ENCODE assay signal across 19 cellular contexts in the genomic region with DNA sequence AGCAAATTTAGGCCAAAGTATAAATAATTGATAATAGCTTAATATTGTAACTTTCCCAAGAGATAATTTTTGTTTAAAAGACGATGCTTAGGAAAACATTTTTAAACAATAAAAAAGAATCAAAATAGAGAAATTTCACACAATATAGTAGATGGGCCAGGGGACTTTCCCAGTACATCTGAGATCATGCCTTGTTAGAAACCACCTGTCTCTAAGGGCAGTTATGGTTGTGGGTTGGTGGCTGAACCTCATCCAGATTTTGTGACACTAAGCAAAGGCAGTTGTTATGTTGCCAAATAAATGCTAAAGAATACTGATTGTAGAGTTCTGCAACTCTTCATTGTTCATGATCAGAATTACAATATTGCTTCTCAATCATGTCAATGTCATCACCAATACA.
DNase-seq lines count a peak whose midpoint lies in the region; ATAC-seq and TF ChIP-seq lines count a peak whose summit lies in the region.
"Had no signal": no experiment of that assay in that cellular context is flagged by ENCODE, and none has a peak within 500 bp of the region (broad histone marks: within the 10 kb centered on the region; RNA-seq: fewer than 3 reads in every experiment).

No MANE protein-coding gene starts in this region.

- H3K4ac ChIP-seq in mesenchymal stem cell (ENCODE audit: low read depth in 1 of 2, low read length in 2 of 2), result no peak overlapping the region

- H3K18ac ChIP-seq in mesenchymal stem cell (ENCODE audit: low read depth in 1 of 2, low read length in 2 of 2), result no peak overlapping the region

- peaks cover 22% of the 10 kb centered on the region for H3K4me1 Mint-ChIP-seq in stimulated activated memory B cell treated with anti-CD40 and anti-IgM and Interleukin-4, amounts not matched to agents 10 μg/mL and 1 μg/mL and 100 μg/mL, for 72 hours
- no peaks in the 10 kb centered on the region for H3K4me1 Mint-ChIP-seq in type B pancreatic cell (ENCODE audit: unreplicated experiment)
- H3K4me1 Mint-ChIP-seq: activated naive CD8-positive, alpha-beta T cell treated with anti-CD3 and anti-CD28 coated beads, Interleukin-2, amount 50 U/mL, for 24 hours had no signal

- H2AFZ ChIP-seq in mesenchymal stem cell (ENCODE audit: low read depth, low read length), result no peak overlapping the region
- H2AFZ ChIP-seq: GM23248 had no signal

- no peaks in the 10 kb centered on the region for H3K27me3 ChIP-seq in mesenchymal stem cell (ENCODE audit: control insufficient read depth in 1 of 2, insufficient read depth in 1 of 2, low read length in 2 of 2)
- H3K27me3 ChIP-seq: uterus had no signal

- H3K9me3 ChIP-seq in mesenchymal stem cell (ENCODE audit: control insufficient read depth, low read length), result no peaks in the 10 kb centered on the region
- H3K9me3 ChIP-seq: uterus had no signal

- no peak overlapping the region for H3K4me2 ChIP-seq in mesenchymal stem cell (ENCODE audit: low read length, poor library complexity, severe bottlenecking)

- H3K23ac ChIP-seq in mesenchymal stem cell (ENCODE audit: low read length in 2 of 2), result no peak overlapping the region

- H3K27ac Mint-ChIP-seq in stimulated activated memory B cell treated with anti-CD40 and anti-IgM and Interleukin-4, amounts not matched to agents 10 μg/mL and 1 μg/mL and 100 μg/mL, for 72 hours, result no peak overlapping the region
- H3K27ac Mint-ChIP-seq in type B pancreatic cell, result no peak overlapping the region
- H3K27ac Mint-ChIP-seq: activated naive CD8-positive, alpha-beta T cell treated with anti-CD3 and anti-CD28 coated beads, Interleukin-2, amount 50 U/mL, for 24 hours; effector memory CD8-positive, alpha-beta T cell; T-helper 1 cell treated with Interleukin-12 subunit alpha and Interleukin-12 subunit beta and Interleukin-4 antibody, amounts not matched to agents 30 μg/mL and 1 μg/mL, for 36 hours had no signal

- no peak overlapping the region for H4K8ac ChIP-seq in mesenchymal stem cell (ENCODE audit: low read length)

- no peak overlapping the region for H3K27ac ChIP-seq in mesenchymal stem cell (ENCODE audit: low read length, poor library complexity, severe bottlenecking)
- H3K27ac ChIP-seq: GM23248, uterus had no signal

- H2BK12ac ChIP-seq in mesenchymal stem cell (ENCODE audit: low read length in 2 of 2), result no peak overlapping the region

- no peaks in the 10 kb centered on the region for H3K79me1 ChIP-seq in mesenchymal stem cell (replicated peaks; ENCODE audit: low read length, poor library complexity, severe bottlenecking)

- H3K36me3 Mint-ChIP-seq in stimulated activated memory B cell treated with anti-CD40 and anti-IgM and Interleukin-4, amounts not matched to agents 10 μg/mL and 1 μg/mL and 100 μg/mL, for 72 hours, result peaks cover 48% of the 10 kb centered on the region
- H3K36me3 Mint-ChIP-seq in type B pancreatic cell, result no peaks in the 10 kb centered on the region

- no peak overlapping the region for H2AK5ac ChIP-seq in mesenchymal stem cell (ENCODE audit: low read length, severe bottlenecking)

- WGBS in mesenchymal stem cell, result no CpG with 5 or more reads among the region's 1 CpG

- ATAC-seq in GM18870 (IDR thresholded peaks at IDR 0.05; ENCODE audit: unreplicated experiment), result peak; percentile 85
- ATAC-seq in GM21528 (IDR thresholded peaks at IDR 0.05; ENCODE audit: low FRiP score, unreplicated experiment), result peak; percentile 66
- ATAC-seq in HG03342 (IDR thresholded peaks at IDR 0.05; ENCODE audit: unreplicated experiment), result peak; percentile 72
- peak; percentile 81 for ATAC-seq in stimulated activated memory B cell treated with anti-CD40 and anti-IgM and Interleukin-4, amounts not matched to agents 10 μg/mL and 1 μg/mL and 100 μg/mL, for 72 hours
- ATAC-seq: activated naive CD8-positive, alpha-beta T cell treated with anti-CD3 and anti-CD28 coated beads, Interleukin-2, amount 50 U/mL, for 24 hours; effector memory CD8-positive, alpha-beta T cell; right cardiac atrium had no signal

- no peak overlapping the region for H4K91ac ChIP-seq in mesenchymal stem cell (ENCODE audit: low read length)

- H3K14ac ChIP-seq in mesenchymal stem cell (ENCODE audit: low read length in 2 of 2), result no peak overlapping the region

- no peaks in the 10 kb centered on the region for H3K36me3 ChIP-seq in mesenchymal stem cell (ENCODE audit: control insufficient read depth in 1 of 2, insufficient read depth in 2 of 2, low read depth in 1 of 2, low read length in 2 of 2)
- H3K36me3 ChIP-seq: uterus had no signal

- H3K4me1 ChIP-seq in mesenchymal stem cell (ENCODE audit: control insufficient read depth, insufficient read depth, low read depth, low read length), result no peaks in the 10 kb centered on the region
- H3K4me1 ChIP-seq: uterus had no signal

- H3K27me3 Mint-ChIP-seq in stimulated activated memory B cell treated with anti-CD40 and anti-IgM and Interleukin-4, amounts not matched to agents 10 μg/mL and 1 μg/mL and 100 μg/mL, for 72 hours, result no peaks in the 10 kb centered on the region
- no peaks in the 10 kb centered on the region for H3K27me3 Mint-ChIP-seq in type B pancreatic cell
- H3K27me3 Mint-ChIP-seq: activated naive CD8-positive, alpha-beta T cell treated with anti-CD3 and anti-CD28 coated beads, Interleukin-2, amount 50 U/mL, for 24 hours; effector memory CD8-positive, alpha-beta T cell had no signal

- DNase-seq in NCI-H524 (lab: John Stamatoyannopoulos, UW) (no peak), type B pancreatic cell (ENCODE audit: extremely low spot score, unreplicated experiment) (no peak), mesenchymal stem cell (no peak)
- DNase-seq: activated CD4-positive, alpha-beta T cell treated with anti-CD3 and anti-CD28 coated beads for 1 hour; activated naive CD8-positive, alpha-beta T cell treated with anti-CD3 and anti-CD28 coated beads, Interleukin-2, amount 50 U/mL, for 24 hours; activated T-cell treated with anti-CD3 and anti-CD28 coated beads, Interleukin-2, amount 50 U/mL, for 1 hour; C1 segment of cervical spinal cord; central memory CD4-positive, alpha-beta T cell; effector memory CD8-positive, alpha-beta T cell; GM23248; NCI-H526 treated with DMSO at 0.1 percent for 48 hours; right cardiac atrium; stimulated activated CD4-positive, alpha-beta T cell treated with anti-CD3 and anti-CD28 coated beads, Interleukin-2, amount 100 ng/mL, for 48 hours; uterus had no signal

- H3K4me3 Mint-ChIP-seq in stimulated activated memory B cell treated with anti-CD40 and anti-IgM and Interleukin-4, amounts not matched to agents 10 μg/mL and 1 μg/mL and 100 μg/mL, for 72 hours, result no peak overlapping the region
- no peak overlapping the region for H3K4me3 Mint-ChIP-seq in type B pancreatic cell
- H3K4me3 Mint-ChIP-seq: activated naive CD8-positive, alpha-beta T cell treated with anti-CD3 and anti-CD28 coated beads, Interleukin-2, amount 50 U/mL, for 24 hours; effector memory CD8-positive, alpha-beta T cell; T-helper 1 cell treated with Interleukin-12 subunit alpha and Interleukin-12 subunit beta and Interleukin-4 antibody, amounts not matched to agents 30 μg/mL and 1 μg/mL, for 36 hours had no signal

- H3K9me3 Mint-ChIP-seq in stimulated activated memory B cell treated with anti-CD40 and anti-IgM and Interleukin-4, amounts not matched to agents 10 μg/mL and 1 μg/mL and 100 μg/mL, for 72 hours, result no peaks in the 10 kb centered on the region
- H3K9me3 Mint-ChIP-seq in type B pancreatic cell, result no peaks in the 10 kb centered on the region
- H3K9me3 Mint-ChIP-seq: activated naive CD8-positive, alpha-beta T cell treated with anti-CD3 and anti-CD28 coated beads, Interleukin-2, amount 50 U/mL, for 24 hours; effector memory CD8-positive, alpha-beta T cell; T-helper 1 cell treated with Interleukin-12 subunit alpha and Interleukin-12 subunit beta and Interleukin-4 antibody, amounts not matched to agents 30 μg/mL and 1 μg/mL, for 36 hours had no signal

- H3K4me3 ChIP-seq in mesenchymal stem cell (ENCODE audit: insufficient read depth in 1 of 2, low read depth in 1 of 2, low read length in 2 of 2), result no peak overlapping the region
- H3K4me3 ChIP-seq: GM23248, uterus had no signal

- no peak overlapping the region for H2BK15ac ChIP-seq in mesenchymal stem cell (ENCODE audit: low read depth, poor library complexity, severe bottlenecking)

- H2BK120ac ChIP-seq in mesenchymal stem cell (ENCODE audit: low read depth, low read length), result no peak overlapping the region

- H3K9ac ChIP-seq in mesenchymal stem cell (ENCODE audit: low read length), result no peak overlapping the region
- H3K9ac ChIP-seq: GM23248 had no signal

- no peak for TF ChIP-seq CTCF in type B pancreatic cell (conservative IDR thresholded peaks at IDR 0.05)

- H2BK5ac ChIP-seq in mesenchymal stem cell (ENCODE audit: low read depth, low read length, poor library complexity, severe bottlenecking), result no peak overlapping the region
